In the genomic region with DNA sequence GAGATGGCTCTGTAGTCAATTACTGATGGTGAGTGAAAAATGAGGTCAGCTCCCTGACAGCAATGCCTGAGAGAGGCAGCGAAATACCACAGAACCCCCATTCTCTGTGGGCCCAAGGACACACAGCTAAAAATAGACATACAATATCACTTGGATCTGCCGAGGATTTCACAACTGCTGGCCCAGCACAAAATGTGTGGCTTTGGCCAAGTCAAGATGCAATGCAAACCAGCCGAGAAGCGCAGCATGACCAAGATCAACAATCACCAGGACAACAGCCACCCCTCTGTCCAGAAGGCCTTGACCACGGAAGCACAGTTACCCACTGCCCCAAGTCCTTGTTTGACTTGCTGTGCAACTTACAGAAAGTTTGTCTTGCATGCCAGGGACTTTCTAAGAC, we compare ENCODE assay signal across 9 cellular contexts. TPM values are rescaled to one million over a fixed set of nuclear protein-coding genes. Genes with fewer than 3 reads are reported as not detected.
DNase-seq lines count a peak whose midpoint lies in the region; ATAC-seq and TF ChIP-seq lines count a peak whose summit lies in the region.
"Had no signal": no experiment of that assay in that cellular context is flagged by ENCODE, and none has a peak within 500 bp of the region (broad histone marks: within the 10 kb centered on the region; RNA-seq: fewer than 3 reads in every experiment).

No MANE protein-coding gene starts in this region.

- H3K36me3 ChIP-seq in right lobe of liver: no peaks in the 10 kb centered on the region
- no peaks in the 10 kb centered on the region for H3K36me3 ChIP-seq in naive thymus-derived CD4-positive, alpha-beta T cell (ENCODE audit: control insufficient read depth in 2 of 3, insufficient read depth in 3 of 3, low read length in 3 of 3)

- peak; percentile 32 for DNase-seq in M059J (ENCODE audit: low read depth)
- DNase-seq in epithelial cell of proximal tubule (ENCODE audit: low read depth): peak; percentile 53
- peak; percentile 74 to 93 (median 92) for DNase-seq in right lobe of liver
- DNase-seq in stromal cell of bone marrow (ENCODE audit: low read depth): peak; percentile 86
- no peak for DNase-seq in NCI-H69 (lab: John Stamatoyannopoulos, UW)
- DNase-seq in DMS53 (lab: John Stamatoyannopoulos, UW): no peak
- no peak for DNase-seq in naive thymus-derived CD4-positive, alpha-beta T cell
- DNase-seq in activated CD4-positive, CD25-positive, alpha-beta regulatory T cell treated with anti-CD3 and anti-CD28 coated beads, Interleukin-2, amount 50 U/mL, for 72 hours: no peak
- DNase-seq: NCI-H1436 had no signal

- H3K4me3 Mint-ChIP-seq in naive thymus-derived CD4-positive, alpha-beta T cell: no peak overlapping the region

- no peak overlapping the region for H3K27ac Mint-ChIP-seq in naive thymus-derived CD4-positive, alpha-beta T cell

- no peaks in the 10 kb centered on the region for H3K4me1 Mint-ChIP-seq in naive thymus-derived CD4-positive, alpha-beta T cell

- peak overlapping the region; percentile 28 to 88 (median 56) for H3K27ac ChIP-seq in right lobe of liver
- no peak overlapping the region for H3K27ac ChIP-seq in naive thymus-derived CD4-positive, alpha-beta T cell (ENCODE audit: low read depth, low read length)

- WGBS in right lobe of liver (ENCODE audit: insufficient coverage, low coverage, low lambda C conversion rate, missing lambda C conversion rate): 27% methylated on average over 4 of the region's 5 CpGs

- TF ChIP-seq POLR2A in right lobe of liver (IDR thresholded peaks at IDR 0.05): no peak

- H3K9me3 ChIP-seq in right lobe of liver: no peaks in the 10 kb centered on the region
- H3K9me3 ChIP-seq in naive thymus-derived CD4-positive, alpha-beta T cell (ENCODE audit: control insufficient read depth in 2 of 3, low read length in 3 of 3): no peaks in the 10 kb centered on the region

- TF ChIP-seq CTCF in epithelial cell of proximal tubule (conservative IDR thresholded peaks at IDR 0.05; ENCODE audit: low read depth, low read length) (no peak), right lobe of liver (IDR thresholded peaks at IDR 0.05) (no peak)

- peaks cover 0 to 4% (median 0%) of the 10 kb centered on the region in 11 donors for H3K9me3 Mint-ChIP-seq in naive thymus-derived CD4-positive, alpha-beta T cell

- H3K27me3 Mint-ChIP-seq in naive thymus-derived CD4-positive, alpha-beta T cell: peaks cover 5 to 20% (median 12%) of the 10 kb centered on the region in 5 donors

- peak; percentile 90 to 97 (median 91) for ATAC-seq in right lobe of liver
- no peak for ATAC-seq in naive thymus-derived CD4-positive, alpha-beta T cell

- no peaks in the 10 kb centered on the region for H3K36me3 Mint-ChIP-seq in naive thymus-derived CD4-positive, alpha-beta T cell

- H3K4me1 ChIP-seq in right lobe of liver: peaks cover 0 to 24% (median 10%) of the 10 kb centered on the region in 4 donors
- H3K4me1 ChIP-seq in naive thymus-derived CD4-positive, alpha-beta T cell (ENCODE audit: control insufficient read depth in 2 of 2, insufficient read depth in 2 of 2, low read length in 2 of 2): no peaks in the 10 kb centered on the region

- no peaks in the 10 kb centered on the region for H3K27me3 ChIP-seq in right lobe of liver
- no peaks in the 10 kb centered on the region for H3K27me3 ChIP-seq in naive thymus-derived CD4-positive, alpha-beta T cell (ENCODE audit: control insufficient read depth in 2 of 2, insufficient read depth in 2 of 2, low read length in 2 of 2)

- intact Hi-C loops in right lobe of liver (cut with DNase I): no loop called here
- intact Hi-C loops in naive thymus-derived CD4-positive, alpha-beta T cell (cut with micrococcal nuclease): no loop called here

- POLR2A ChIA-PET in naive thymus-derived CD4-positive, alpha-beta T cell (lab: Charles Lee): interaction anchor here (1.0 kb wide), 1 partner anchor 24 kb away, joined by 6 read pairs; no protein-coding TSS in a partner anchor

- H3K4me3 ChIP-seq in epithelial cell of proximal tubule (ENCODE audit: low read depth, low read length): no peak overlapping the region
- no peak overlapping the region for H3K4me3 ChIP-seq in right lobe of liver
- H3K4me3 ChIP-seq in naive thymus-derived CD4-positive, alpha-beta T cell (ENCODE audit: low read length): no peak overlapping the region

- CTCF ChIA-PET in naive thymus-derived CD4-positive, alpha-beta T cell (lab: Charles Lee): no interaction called here

RNA-seq across cellular contexts. Expression of a gene that starts 52.2 kb away (rescaled TPM):
- 179 and 286 TPM in 2 replicates for total RNA-seq in M059J (2014; rRNA removed; shearing (Covaris generic))
- total RNA-seq in epithelial cell of proximal tubule (99.7 and 106 TPM in 2 replicates), right lobe of liver (10 to 100 TPM; 16.8 to 43.7 (median 28.3) TPM)
- total RNA-seq in naive thymus-derived CD4-positive, alpha-beta T cell: 10 to 100 TPM in 4 of 5 experiments, 1 to 10 TPM in 1; 4.3 to 27.2 (median 13.0) TPM
- 1 to 10 TPM; 7.1 to 7.6 TPM for polyA plus RNA-seq in naive thymus-derived CD4-positive, alpha-beta T cell

RNA-seq across cellular contexts. Expression of a gene that starts 56.9 kb away (rescaled TPM):
- 13.0 and 14.9 TPM in 2 replicates for total RNA-seq in M059J (2014; rRNA removed; shearing (Covaris generic))
- 15.6 and 34.5 TPM in 2 replicates for total RNA-seq in epithelial cell of proximal tubule
- 10 to 100 TPM in 1 of 6 experiments, 1 to 10 TPM in 5; 2.0 to 11.0 (median 3.5) TPM for total RNA-seq in right lobe of liver
- total RNA-seq in naive thymus-derived CD4-positive, alpha-beta T cell: under 1 TPM in 3 of 5 experiments, not detected in 2; 0.02 to 0.51 (median 0.08) TPM
- not detected for polyA plus RNA-seq in naive thymus-derived CD4-positive, alpha-beta T cell

Comparison
In these comparisons a context has a peak if more than half of its experiments do, and no peak if none do; other contexts are left out.
1. DNase-seq: peak in M059J (single experiment), epithelial cell of proximal tubule (single experiment), right lobe of liver (3 of 3) and stromal cell of bone marrow (single experiment); none in NCI-H69 (single experiment), DMS53 (single experiment), naive thymus-derived CD4-positive, alpha-beta T cell (0 of 9) and activated CD4-positive, CD25-positive, alpha-beta regulatory T cell treated with anti-CD3 and anti-CD28 coated beads, Interleukin-2, amount 50 U/mL, for 72 hours (single experiment).